In genomic region chr3:105518806-105519418, GRCh38 we compare ENCODE assay signal across 1 cellular context.
TF ChIP-seq lines count a peak whose summit lies in the region.

No MANE protein-coding gene starts in this region.

TF ChIP-seq in HepG2, 621 proteins besides CTCF, POLR2A, EP300 and RAD21 (continued from another document):
- TF ChIP-seq MAF1 (CRISPR knock-in tag; IDR thresholded peaks at IDR 0.05; ENCODE audit: borderline replicate concordance), result no peak
